ENCODE assay signal across 21 cellular contexts in the genomic region with DNA sequence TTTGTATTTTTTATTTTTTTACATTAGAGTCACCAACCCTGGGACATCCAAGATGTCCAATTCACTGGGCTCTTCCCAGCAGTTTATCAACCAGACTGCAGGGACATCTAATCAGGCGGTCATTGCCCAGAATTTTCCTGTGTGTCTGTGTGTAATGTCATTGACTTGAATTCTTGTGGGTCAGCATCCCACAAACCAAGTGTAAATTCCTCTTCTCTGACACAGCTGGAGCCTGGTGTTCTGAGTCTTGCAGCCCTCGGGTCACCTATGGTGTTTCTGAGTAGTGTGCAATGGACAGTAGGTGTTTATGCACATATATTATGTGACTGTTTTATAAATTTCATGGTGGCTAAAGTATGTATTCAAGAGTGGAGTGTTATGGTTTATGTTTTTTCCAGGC.
DNase-seq lines count a peak whose midpoint lies in the region; ATAC-seq and TF ChIP-seq lines count a peak whose summit lies in the region.
"Had no signal": no experiment of that assay in that cellular context is flagged by ENCODE, and none has a peak within 500 bp of the region (broad histone marks: within the 10 kb centered on the region; RNA-seq: fewer than 3 reads in every experiment).

No MANE protein-coding gene starts in this region.

- no peaks in the 10 kb centered on the region for H3K79me2 ChIP-seq in GM23248 (ENCODE audit: insufficient read depth)

- no peak for ATAC-seq in natural killer cell treated with Interleukin-12 subunit alpha and Interleukin-12 subunit beta and Interleukin-15 and Interleukin-18, amount 100 ng/mL, for 72 hours
- no peak for ATAC-seq in GM21717 (IDR thresholded peaks at IDR 0.05; ENCODE audit: unreplicated experiment)
- ATAC-seq: A549; GM12878; left ventricle myocardium superior; stimulated activated naive B cell treated with anti-CD40 and anti-IgM and Interleukin-4, amounts not matched to agents 10 μg/mL and 1 μg/mL and 100 μg/mL, for 72 hours had no signal

- TF ChIP-seq CTCF in AG04449 (IDR thresholded peaks at IDR 0.05; ENCODE audit: insufficient read depth, low read length, missing control alignments) (no peak), fibroblast of villous mesenchyme (IDR thresholded peaks at IDR 0.05; ENCODE audit: insufficient read depth, low read depth, low read length) (no peak)

- no peaks in the 10 kb centered on the region for H3K9me3 ChIP-seq in GM23248 (ENCODE audit: low read depth)
- H3K9me3 ChIP-seq: A549, colonic mucosa, neutrophil, transverse colon had no signal

- H3K36me3 Mint-ChIP-seq in natural killer cell treated with Interleukin-12 subunit alpha and Interleukin-12 subunit beta and Interleukin-15 and Interleukin-18, amount 100 ng/mL, for 72 hours: no peaks in the 10 kb centered on the region
- H3K36me3 Mint-ChIP-seq: CD8-positive, alpha-beta memory T cell; stimulated activated naive B cell treated with anti-CD40 and anti-IgM and Interleukin-4, amounts not matched to agents 10 μg/mL and 1 μg/mL and 100 μg/mL, for 72 hours had no signal

- H3K4me1 ChIP-seq in GM23248 (ENCODE audit: insufficient read depth): peaks cover 31% of the 10 kb centered on the region
- H3K4me1 ChIP-seq: A549, colonic mucosa, transverse colon had no signal

- no peaks in the 10 kb centered on the region for H3K27me3 Mint-ChIP-seq in natural killer cell treated with Interleukin-12 subunit alpha and Interleukin-12 subunit beta and Interleukin-15 and Interleukin-18, amount 100 ng/mL, for 72 hours
- H3K27me3 Mint-ChIP-seq: CD8-positive, alpha-beta memory T cell; stimulated activated naive B cell treated with anti-CD40 and anti-IgM and Interleukin-4, amounts not matched to agents 10 μg/mL and 1 μg/mL and 100 μg/mL, for 72 hours had no signal

- H3K9me2 ChIP-seq in GM23248 (ENCODE audit: insufficient read depth): no peaks in the 10 kb centered on the region

- no peak overlapping the region for H2AFZ ChIP-seq in GM23248

- peak overlapping the region; percentile 61 for H3K4me2 ChIP-seq in GM23248 (ENCODE audit: unreplicated experiment)
- H3K4me2 ChIP-seq: A549 had no signal

- H3K9ac ChIP-seq in GM23248: no peak overlapping the region

- no peaks in the 10 kb centered on the region for H3K27me3 ChIP-seq in GM23248 (replicated peaks; ENCODE audit: insufficient read depth)
- H3K27me3 ChIP-seq: colonic mucosa, neutrophil, transverse colon had no signal

- no peak overlapping the region for H3K27ac Mint-ChIP-seq in natural killer cell treated with Interleukin-12 subunit alpha and Interleukin-12 subunit beta and Interleukin-15 and Interleukin-18, amount 100 ng/mL, for 72 hours
- H3K27ac Mint-ChIP-seq: CD8-positive, alpha-beta memory T cell; stimulated activated naive B cell treated with anti-CD40 and anti-IgM and Interleukin-4, amounts not matched to agents 10 μg/mL and 1 μg/mL and 100 μg/mL, for 72 hours had no signal

- H3K4me1 Mint-ChIP-seq in natural killer cell treated with Interleukin-12 subunit alpha and Interleukin-12 subunit beta and Interleukin-15 and Interleukin-18, amount 100 ng/mL, for 72 hours (ENCODE audit: low read depth in 2 of 2): no peaks in the 10 kb centered on the region
- H3K4me1 Mint-ChIP-seq: CD8-positive, alpha-beta memory T cell; stimulated activated naive B cell treated with anti-CD40 and anti-IgM and Interleukin-4, amounts not matched to agents 10 μg/mL and 1 μg/mL and 100 μg/mL, for 72 hours had no signal

- H3K9me3 Mint-ChIP-seq in natural killer cell treated with Interleukin-12 subunit alpha and Interleukin-12 subunit beta and Interleukin-15 and Interleukin-18, amount 100 ng/mL, for 72 hours: peaks cover 9% of the 10 kb centered on the region

- H4K20me1 ChIP-seq in GM23248 (ENCODE audit: insufficient read depth): no peaks in the 10 kb centered on the region

- H3F3A ChIP-seq in GM23248 (ENCODE audit: insufficient read depth): peaks cover 10% of the 10 kb centered on the region

- POLR2A ChIA-PET in AG04449 (lab: Yijun Ruan, JAX): interaction anchor here (0.6 kb wide), 1 partner anchor 322 kb away, joined by 3 read pairs; no protein-coding TSS in a partner anchor

- peak overlapping the region; percentile 54 for H3K27ac ChIP-seq in GM23248
- H3K27ac ChIP-seq: A549, colonic mucosa, neutrophil, transverse colon had no signal

- WGBS in GM23248 (ENCODE audit: low coverage in 1 of 2, low lambda C conversion rate in 2 of 2, missing lambda C conversion rate in 2 of 2), 2 experiments: 19 to 25% methylated on average over 2 of the region's 2 CpGs

- H3K4me3 ChIP-seq in AG04449 (ENCODE audit: low read depth, low read length) (no peak overlapping the region), GM23248 (0 out of 2 replicates have a peak overlapping the region, but pooled peaks have one; percentile 11), fibroblast of villous mesenchyme (ENCODE audit: low read depth, low read length) (no peak overlapping the region)
- H3K4me3 ChIP-seq: A549, colonic mucosa, GM12878, transverse colon had no signal

- CTCF ChIA-PET in AG04449 (lab: Yijun Ruan, JAX): no interaction called here

- no peak overlapping the region for H3K4me3 Mint-ChIP-seq in natural killer cell treated with Interleukin-12 subunit alpha and Interleukin-12 subunit beta and Interleukin-15 and Interleukin-18, amount 100 ng/mL, for 72 hours
- H3K4me3 Mint-ChIP-seq: CD8-positive, alpha-beta memory T cell; stimulated activated naive B cell treated with anti-CD40 and anti-IgM and Interleukin-4, amounts not matched to agents 10 μg/mL and 1 μg/mL and 100 μg/mL, for 72 hours had no signal

- in situ Hi-C loops in GM23248 (cut with MboI): no loop called here

- DNase-seq in AG04449 (ENCODE audit: low read depth, low spot score): peak; percentile 26
- peak; percentile 74 for DNase-seq in GM23248
- peak; percentile 67 for DNase-seq in amniotic epithelial cell (ENCODE audit: low read depth)
- DNase-seq in fibroblast of villous mesenchyme (ENCODE audit: low read depth): peak; percentile 23
- DNase-seq in natural killer cell treated with Interleukin-12 subunit alpha and Interleukin-12 subunit beta and Interleukin-15 and Interleukin-18, amount 100 ng/mL, for 72 hours (ENCODE audit: low spot score): no peak
- DNase-seq in COLO829 (ENCODE audit: low spot score): no peak
- no peak for DNase-seq in activated CD8-positive, alpha-beta memory T cell treated with anti-CD3 and anti-CD28 coated beads for 24 hours
- DNase-seq: activated CD4-positive, alpha-beta T cell treated with anti-CD3 and anti-CD28 coated beads for 48 hours; CD8-positive, alpha-beta memory T cell; colonic mucosa; left ventricle myocardium superior; NCI-H1694 treated with DMSO at 0.1 percent for 48 hours; NCI-H226; retina; RPMI8226; stimulated activated naive B cell treated with anti-CD40 and anti-IgM and Interleukin-4, amounts not matched to agents 10 μg/mL and 1 μg/mL and 100 μg/mL, for 72 hours; transverse colon had no signal

- H3K36me3 ChIP-seq in GM23248 (ENCODE audit: low read depth): no peaks in the 10 kb centered on the region
- H3K36me3 ChIP-seq: colonic mucosa, neutrophil, transverse colon had no signal

Comparison
In these comparisons a context has a peak if more than half of its experiments do, and no peak if none do; other contexts are left out.
1. DNase-seq: peak in AG04449 (single experiment), GM23248 (single experiment), amniotic epithelial cell (single experiment) and fibroblast of villous mesenchyme (single experiment); none in natural killer cell treated with Interleukin-12 subunit alpha and Interleukin-12 subunit beta and Interleukin-15 and Interleukin-18, amount 100 ng/mL, for 72 hours (single experiment), COLO829 (single experiment) and activated CD8-positive, alpha-beta memory T cell treated with anti-CD3 and anti-CD28 coated beads for 24 hours (single experiment).